In genomic region chr1:55478742-55479141, GRCh38 we compare ENCODE assay signal across 1 cellular context.
TF ChIP-seq lines count a peak whose summit lies in the region.

No MANE protein-coding gene starts in this region.

TF ChIP-seq in HepG2, 621 proteins besides CTCF, POLR2A, EP300 and RAD21 (continued from another document):
- no peak for TF ChIP-seq AFF4 (CRISPR knock-in tag; IDR thresholded peaks at IDR 0.05)
